In genomic region chr14:23181946-23182345, GRCh38 we compare ENCODE assay signal across 14 cellular contexts. TPM values are rescaled to one million over a fixed set of nuclear protein-coding genes. Genes with fewer than 3 reads are reported as not detected.
DNase-seq lines count a peak whose midpoint lies in the region; TF ChIP-seq lines count a peak whose summit lies in the region.
"Had no signal": no experiment of that assay in that cellular context is flagged by ENCODE, and none has a peak within 500 bp of the region (broad histone marks: within the 10 kb centered on the region; RNA-seq: fewer than 3 reads in every experiment).

No MANE protein-coding gene starts in this region.

- no peaks in the 10 kb centered on the region for H3K9me3 ChIP-seq in endocrine pancreas (ENCODE audit: control insufficient read depth, low read length)
- H3K9me3 ChIP-seq in mesodermal cell (ENCODE audit: control insufficient read depth, low read length), result no peaks in the 10 kb centered on the region
- no peaks in the 10 kb centered on the region for H3K9me3 ChIP-seq in transverse colon

- peak overlapping the region; percentile 94 for H3K4me3 ChIP-seq in endocrine pancreas (ENCODE audit: control insufficient read depth, insufficient read depth, low read length)
- H3K4me3 ChIP-seq in mesodermal cell (ENCODE audit: extremely low read depth, insufficient read depth, low read length, poor library complexity, severe bottlenecking), result peak overlapping the region; percentile 46
- peak overlapping the region in 3 of 4 donors; percentile 45 to 62 (median 48) for H3K4me3 ChIP-seq in transverse colon

- H3K9ac ChIP-seq in endocrine pancreas (ENCODE audit: control insufficient read depth, insufficient read depth, low read length), result peak overlapping the region; percentile 93

- TF ChIP-seq EP300 in transverse colon (IDR thresholded peaks at IDR 0.05; ENCODE audit: low read depth), result no peak

- no peak for TF ChIP-seq CTCF in transverse colon (IDR thresholded peaks at IDR 0.05)

- no peak overlapping the region for H3K27ac ChIP-seq in mesodermal cell (ENCODE audit: low read depth, low read length, severe bottlenecking)
- H3K27ac ChIP-seq in transverse colon, result peak overlapping the region in 3 of 4 donors; percentile 43 to 70 (median 64)

- no peak for TF ChIP-seq POLR2A in transverse colon (IDR thresholded peaks at IDR 0.05)

- DNase-seq in DMS 273 (lab: John Stamatoyannopoulos, UW; ENCODE audit: unreplicated experiment) (peak; percentile 29), DMS 273 treated with DMSO at 0.1 percent for 48 hours (lab: John Stamatoyannopoulos, UW) (no peak), transverse colon (no peak), SW 1271 (lab: John Stamatoyannopoulos, UW) (no peak), EL (no peak)
- DNase-seq in stimulated activated CD4-positive, alpha-beta T cell treated with anti-CD3 and anti-CD28 coated beads, Interleukin-4, amount 100 ng/mL, for 4 hours, result no peak
- DNase-seq: DND-41, GOT3, NCI-H510A had no signal

- H3K4me1 ChIP-seq in endocrine pancreas (ENCODE audit: control insufficient read depth, insufficient read depth, low read length), result peaks cover 5% of the 10 kb centered on the region
- no peaks in the 10 kb centered on the region for H3K4me1 ChIP-seq in mesodermal cell (ENCODE audit: control insufficient read depth, insufficient read depth, low read length, poor library complexity, severe bottlenecking)
- peaks cover 0 to 27% (median 7%) of the 10 kb centered on the region in 4 donors for H3K4me1 ChIP-seq in transverse colon

- H3K36me3 ChIP-seq in endocrine pancreas (ENCODE audit: control insufficient read depth, insufficient read depth, low read length) (no peaks in the 10 kb centered on the region), mesodermal cell (ENCODE audit: control insufficient read depth, insufficient read depth, low read length) (no peaks in the 10 kb centered on the region), transverse colon (no peaks in the 10 kb centered on the region)

- H3K27me3 ChIP-seq in endocrine pancreas (ENCODE audit: control insufficient read depth, insufficient read depth, low read length) (no peaks in the 10 kb centered on the region), transverse colon (peaks cover 6% of the 10 kb centered on the region)

- in situ Hi-C loops in transverse colon (cut with MboI; ENCODE audit: low pct_ligation_motif_present in 1 of 4, low pct_unique_long_range_greater_than_20kb in 1 of 4, low sequenced_read_pairs in 3 of 4), result loop anchor here in 1 of 4 donors (5.0 kb wide), 1 partner anchor 60 kb away; no protein-coding TSS in a partner anchor

- intact Hi-C loops in transverse colon (cut with DNase I; ENCODE audit: low total_unique reads), result no loop called here

- 26% methylated on average over 3 of the region's 4 CpGs; no CpG with 5 or more reads in 1 of the 2 experiments for WGBS in mesodermal cell (ENCODE audit: insufficient coverage in 2 of 2), 2 experiments
- WGBS in transverse colon (ENCODE audit: low coverage in 1 of 2), 2 donors, result 61 to 67% methylated on average over 4 of the region's 4 CpGs

RNA-seq across cellular contexts. Expression of gene SLC7A8, which starts 1.5 kb away (rescaled TPM):
- 36.1 TPM for polyA plus RNA-seq in mesodermal cell (2013, experiment 1 of 2)
- polyA plus RNA-seq in mesodermal cell (2013, experiment 2 of 2), result 31.8 TPM
- 10 to 100 TPM in 3 of 4 donors, 1 to 10 TPM in 1; 5.2 to 29.1 (median 14.2) TPM for total RNA-seq in transverse colon

RNA-seq across cellular contexts. Expression of gene RNF212B, which starts 55.8 kb away (rescaled TPM):
- polyA plus RNA-seq in mesodermal cell (2013, experiment 1 of 2), result not detected
- not detected for polyA plus RNA-seq in mesodermal cell (2013, experiment 2 of 2)
- total RNA-seq in transverse colon, result not detected
- total RNA-seq: activated naive CD8-positive, alpha-beta T cell treated with anti-CD3 and anti-CD28 coated beads for 36 hours; endothelial cell of umbilical vein; lung had no signal
- polyA plus RNA-seq: endothelial cell of umbilical vein had no signal
